ENCODE assay signal across 8 cellular contexts in genomic region chr3:108588616-108589015, GRCh38.
DNase-seq lines count a peak whose midpoint lies in the region; ATAC-seq and TF ChIP-seq lines count a peak whose summit lies in the region.

No MANE protein-coding gene starts in this region.

- peak overlapping the region; percentile 87 for H3K27ac ChIP-seq in ACC112 (ENCODE audit: low read depth, low read length)
- H3K27ac ChIP-seq in HL-60 (replicated peaks) = peak overlapping the region; percentile 92

- DNase-seq in HL-60 (ENCODE audit: low read depth in 1 of 2, low spot score in 1 of 2) (peak in 1 of 2 experiments; percentile 28), adipocyte (ENCODE audit: low read depth) (peak; percentile 61), memory B cell (ENCODE audit: low spot score in 2 of 2) (peak in 1 of 2 donors; percentile 2), COLO668 (lab: John Stamatoyannopoulos, UW; ENCODE audit: unreplicated experiment) (no peak), posterior cingulate gyrus (no peak), DMS79 (lab: John Stamatoyannopoulos, UW) (no peak)

- H3K4me1 ChIP-seq in ACC112 (ENCODE audit: control insufficient read depth, insufficient read depth, low read length, unreplicated experiment) (peaks cover 29% of the 10 kb centered on the region), adipocyte (ENCODE audit: control insufficient read depth, insufficient read depth, low read length) (peaks cover 9% of the 10 kb centered on the region)

- H3K9me3 Mint-ChIP-seq in memory B cell = no peaks in the 10 kb centered on the region

- no peaks in the 10 kb centered on the region for H3K9me3 ChIP-seq in adipocyte (ENCODE audit: control insufficient read depth, low read length)

- H3K36me3 ChIP-seq in ACC112 (ENCODE audit: insufficient read depth, low read length) = peaks cover 8% of the 10 kb centered on the region
- H3K36me3 ChIP-seq in adipocyte (ENCODE audit: control insufficient read depth, insufficient read depth, low read length, severe bottlenecking) = peaks cover under 1% of the 10 kb centered on the region

- no peaks in the 10 kb centered on the region for H3K36me3 Mint-ChIP-seq in memory B cell

- peaks cover 80% of the 10 kb centered on the region for H3K79me2 ChIP-seq in ACC112 (ENCODE audit: control insufficient read depth, insufficient read depth, low read length, unreplicated experiment)

- H3K4me3 Mint-ChIP-seq in memory B cell = peak overlapping the region; percentile 95

- no peaks in the 10 kb centered on the region for H3K27me3 ChIP-seq in ACC112 (ENCODE audit: insufficient read depth, low read length)
- no peaks in the 10 kb centered on the region for H3K27me3 ChIP-seq in HL-60 (ENCODE audit: insufficient read depth, poor library complexity, severe bottlenecking)
- H3K27me3 ChIP-seq in adipocyte (replicated peaks; ENCODE audit: control insufficient read depth, insufficient read depth, low read length) = no peaks in the 10 kb centered on the region

- TF ChIP-seq CTCF in HL-60 (IDR thresholded peaks at IDR 0.05; ENCODE audit: insufficient read depth, low read length) = no peak

- peak overlapping the region; percentile 95 for H3K9ac ChIP-seq in adipocyte (ENCODE audit: low read length)

- intact Hi-C loops in posterior cingulate gyrus (cut with DNase I) = no loop called here

- H3K4me3 ChIP-seq in ACC112 (ENCODE audit: low read depth, low read length) (peak overlapping the region; percentile 82), HL-60 (replicated peaks; ENCODE audit: insufficient read depth, low read length) (peak overlapping the region; percentile 92), adipocyte (ENCODE audit: low read length) (peak overlapping the region; percentile 96)

- H3K27ac Mint-ChIP-seq in memory B cell = peak overlapping the region; percentile 100

- ATAC-seq in memory B cell (ENCODE audit: low read depth) (no peak), HG03108 (IDR thresholded peaks at IDR 0.05; ENCODE audit: unreplicated experiment) (no peak)

- peaks cover 18% of the 10 kb centered on the region for H3K4me1 Mint-ChIP-seq in memory B cell

- H2AFZ ChIP-seq in ACC112 (ENCODE audit: low read length, unreplicated experiment) = peak overlapping the region; percentile 62

- H3K27me3 Mint-ChIP-seq in memory B cell = no peaks in the 10 kb centered on the region
